ENCODE assay signal across 16 cellular contexts in the genomic region with DNA sequence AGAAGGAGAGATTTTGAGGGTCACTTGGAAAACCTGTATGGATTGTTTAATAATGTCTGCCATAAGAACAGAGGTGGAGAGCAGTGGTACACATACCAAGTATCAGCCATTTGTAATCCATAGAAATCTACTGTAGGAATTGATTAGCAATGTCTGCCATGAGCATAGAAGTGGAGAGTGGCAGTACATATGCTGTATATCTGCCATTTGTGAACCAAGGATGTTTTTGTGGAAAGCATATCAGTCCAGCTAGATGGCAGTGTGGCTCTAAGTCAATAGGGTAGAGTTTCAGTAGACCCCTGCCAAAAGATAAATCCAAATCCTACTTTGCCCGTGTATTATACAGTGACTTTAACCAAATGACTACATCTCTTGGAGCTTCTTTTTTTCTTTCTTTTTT.
DNase-seq lines count a peak whose midpoint lies in the region; ATAC-seq, FAIRE-seq and TF ChIP-seq lines count a peak whose summit lies in the region.
"Had no signal": no experiment of that assay in that cellular context is flagged by ENCODE, and none has a peak within 500 bp of the region (broad histone marks: within the 10 kb centered on the region; RNA-seq: fewer than 3 reads in every experiment).

No MANE protein-coding gene starts in this region.

- no peaks in the 10 kb centered on the region for H3K9me2 ChIP-seq in Loucy (replicated peaks; ENCODE audit: low read depth, low read length)

- H3K4me2 ChIP-seq in Loucy (ENCODE audit: low read depth, low read length, poor library complexity, severe bottlenecking): no peak overlapping the region
- no peak overlapping the region for H3K4me2 ChIP-seq in H1 (ENCODE audit: insufficient read depth in 1 of 2, low read depth in 2 of 2, low read length in 2 of 2)
- H3K4me2 ChIP-seq in osteoblast (ENCODE audit: insufficient read depth, low read length): no peak overlapping the region

- no peak overlapping the region for H2BK12ac ChIP-seq in H1 (ENCODE audit: low read depth, low read length)

- H3K36me3 ChIP-seq in Loucy (ENCODE audit: insufficient read depth, low read length) (no peaks in the 10 kb centered on the region), H1 (ENCODE audit: control insufficient read depth in 2 of 4, insufficient read depth in 4 of 4, low read length in 3 of 4) (no peaks in the 10 kb centered on the region), osteoblast (ENCODE audit: insufficient read depth, low read length) (no peaks in the 10 kb centered on the region)

- no peak overlapping the region for H2BK15ac ChIP-seq in H1 (ENCODE audit: low read length)

- no peak overlapping the region for H4K5ac ChIP-seq in H1 (ENCODE audit: insufficient read length, low read depth, low read length)

- 100% methylated on average over 1 of the region's 1 CpG; no CpG with 5 or more reads in 1 of the 2 experiments for WGBS in H1 (ENCODE audit: extremely low coverage in 1 of 2, insufficient coverage in 1 of 2, insufficient read length in 1 of 2, insufficient replicate concordance in 2 of 2, low coverage in 1 of 2, low lambda C conversion rate in 2 of 2, missing lambda C conversion rate in 1 of 2), 2 experiments

- no peak for FAIRE-seq in H1 (lab: Jason Lieb, UNC)

- CTCF ChIA-PET in H1 (lab: Charles Lee; ENCODE audit: partially characterized antibody): interaction anchor here (0.6 to 2.2 kb wide), 6 partner anchors 40 to 252 kb away, joined by 3 to 7 read pairs (median 4); no protein-coding TSS in a partner anchor

- no peak overlapping the region for H2BK5ac ChIP-seq in H1 (ENCODE audit: low read depth, low read length)

- no peaks in the 10 kb centered on the region for H3F3A ChIP-seq in Loucy (ENCODE audit: low read depth)

- H3K27me3 ChIP-seq in Loucy (ENCODE audit: insufficient read depth, low read length, poor library complexity, severe bottlenecking) (no peaks in the 10 kb centered on the region), H1 (replicated peaks in 1 of 4; ENCODE audit: control insufficient read depth in 3 of 4, extremely low read depth in 1 of 4, insufficient read depth in 3 of 4, low read length in 3 of 4) (peaks cover 0 to 3% (median 0%) of the 10 kb centered on the region in 4 experiments; a peak in 2 of 7 replicates), osteoblast (ENCODE audit: insufficient read depth, low read length) (no peaks in the 10 kb centered on the region)

- H3K18ac ChIP-seq in H1 (ENCODE audit: extremely low read depth, low read length): no peak overlapping the region

- POLR2A ChIA-PET in H1 (lab: Charles Lee; ENCODE audit: partially characterized antibody): no interaction called here

- TF ChIP-seq EP300 in H1 (IDR thresholded peaks at IDR 0.05; ENCODE audit: borderline replicate concordance in 1 of 2, low read depth in 2 of 2, low read length in 2 of 2): no peak

- H4K20me1 ChIP-seq in Loucy (ENCODE audit: insufficient read depth, low read length, poor library complexity, severe bottlenecking): no peaks in the 10 kb centered on the region
- H4K20me1 ChIP-seq in H1 (replicated peaks in 1 of 2; ENCODE audit: control insufficient read depth in 1 of 2, insufficient read depth in 2 of 2, low read length in 2 of 2): no peaks in the 10 kb centered on the region
- H4K20me1 ChIP-seq in osteoblast (ENCODE audit: insufficient read depth, low read length): no peaks in the 10 kb centered on the region

- TF ChIP-seq POLR2A in H1 (IDR thresholded peaks at IDR 0.05; ENCODE audit: control extremely low read depth in 1 of 2, low read depth in 2 of 2, low read length in 2 of 2): no peak

- H3K14ac ChIP-seq in H1 (ENCODE audit: insufficient read length): no peak overlapping the region

- no peak overlapping the region for H3K56ac ChIP-seq in H1 (replicated peaks; ENCODE audit: insufficient read length, low read depth, low read length)

- H3K4me1 ChIP-seq in Loucy (ENCODE audit: insufficient read depth, low read length, poor library complexity, severe bottlenecking) (no peaks in the 10 kb centered on the region), H1 (replicated peaks in 1 of 4; ENCODE audit: control insufficient read depth in 3 of 4, insufficient read depth in 4 of 4, low read length in 3 of 4) (no peaks in the 10 kb centered on the region), osteoblast (ENCODE audit: insufficient read depth, low read length) (no peaks in the 10 kb centered on the region)

- TF ChIP-seq CTCF in Loucy (conservative IDR thresholded peaks at IDR 0.05; ENCODE audit: low read length): peak; percentile 32; the same call in 1 of the 2 replicates
- TF ChIP-seq CTCF in H1 (IDR thresholded peaks at IDR 0.05; ENCODE audit: control extremely low read depth in 1 of 3, insufficient read depth in 1 of 3, low read depth in 1 of 3, low read length in 3 of 3): peak in 2 of 3 experiments; percentile 14 to 24; a peak in 2 of 4 replicates
- TF ChIP-seq CTCF in osteoblast (IDR thresholded peaks at IDR 0.05; ENCODE audit: extremely low read depth, low read depth, low read length): no peak

- no peak overlapping the region for H2BK120ac ChIP-seq in H1 (replicated peaks; ENCODE audit: low read depth, low read length)

- no peak overlapping the region for H2AK5ac ChIP-seq in H1 (ENCODE audit: low read depth, low read length)

- H3K23ac ChIP-seq in H1 (ENCODE audit: insufficient read length): no peak overlapping the region

- peak; percentile 47 to 59 for TF ChIP-seq RAD21 in H1 (IDR thresholded peaks at IDR 0.05 in 1 of 2, conservative IDR thresholded peaks at IDR 0.05 in 1 of 2; ENCODE audit: low read depth in 2 of 2, low read length in 2 of 2)

- H4K91ac ChIP-seq in H1 (replicated peaks; ENCODE audit: insufficient read length, low read length): no peak overlapping the region

- no peaks in the 10 kb centered on the region; the same call in 1 of the 2 replicates for H3K23me2 ChIP-seq in H1 (ENCODE audit: low read depth, low read length)

- H2BK20ac ChIP-seq in H1 (ENCODE audit: low read length): no peak overlapping the region

- H4K8ac ChIP-seq in H1 (ENCODE audit: extremely low read depth, insufficient read depth, low read length): no peak overlapping the region

- H3K79me1 ChIP-seq in H1 (ENCODE audit: low read depth, low read length): no peaks in the 10 kb centered on the region

- H3K27ac ChIP-seq in H1 (ENCODE audit: low read depth, low read length) (no peak overlapping the region), osteoblast (ENCODE audit: low read depth, low read length) (no peak overlapping the region)

- ATAC-seq in GM19324 (IDR thresholded peaks at IDR 0.05; ENCODE audit: low FRiP score, unreplicated experiment): no peak
- ATAC-seq: activated naive CD4-positive, alpha-beta T cell treated with anti-CD3 and anti-CD28 coated beads, Interleukin-2, amount 50 U/mL, for 72 hours; left cardiac atrium; naive thymus-derived CD4-positive, alpha-beta T cell; right cardiac atrium; stimulated activated naive B cell treated with anti-CD40 and anti-IgM and Interleukin-4, amounts not matched to agents 10 μg/mL and 1 μg/mL and 100 μg/mL, for 72 hours had no signal

- no peak overlapping the region for H2AFZ ChIP-seq in Loucy (ENCODE audit: low read length)
- no peak overlapping the region for H2AFZ ChIP-seq in H1 (ENCODE audit: low read length)
- H2AFZ ChIP-seq in osteoblast (ENCODE audit: low read length): no peak overlapping the region

- H3K9me3 ChIP-seq in Loucy (ENCODE audit: insufficient read depth, low read depth, low read length): no peaks in the 10 kb centered on the region
- no peaks in the 10 kb centered on the region for H3K9me3 ChIP-seq in H1 (ENCODE audit: insufficient read depth in 2 of 2, low read depth in 1 of 2, low read length in 1 of 2)
- no peaks in the 10 kb centered on the region for H3K9me3 ChIP-seq in osteoblast (ENCODE audit: low read depth, low read length)

- H3K79me2 ChIP-seq in Loucy (ENCODE audit: insufficient read depth, low read length): no peaks in the 10 kb centered on the region
- H3K79me2 ChIP-seq in H1 (ENCODE audit: control insufficient read depth in 1 of 2, insufficient read depth in 2 of 2, low read length in 2 of 2): no peaks in the 10 kb centered on the region
- H3K79me2 ChIP-seq in osteoblast (ENCODE audit: insufficient read depth, low read length): no peaks in the 10 kb centered on the region

- H3K9ac ChIP-seq in Loucy (ENCODE audit: low read depth, low read length, poor library complexity, severe bottlenecking) (no peak overlapping the region), H1 (replicated peaks in 1 of 4; ENCODE audit: extremely low read depth in 1 of 4, low read depth in 3 of 4, low read length in 3 of 4) (no peak overlapping the region)

- DNase-seq in COR-L47 (lab: John Stamatoyannopoulos, UW) (peak; percentile 50), NCI-H748 (lab: John Stamatoyannopoulos, UW; ENCODE audit: unreplicated experiment) (peak; percentile 68), H1 (ENCODE audit: low read depth in 1 of 2, low spot score in 2 of 2) (no peak), DMS79 (lab: John Stamatoyannopoulos, UW) (no peak), osteoblast (ENCODE audit: insufficient read length, low spot score, missing footprints) (no peak)
- DNase-seq in stimulated activated naive CD4-positive, alpha-beta T cell (lab: John Stamatoyannopoulos, UW): no peak
- DNase-seq: activated T-cell treated with anti-CD3 and anti-CD28 coated beads for 4 hours; head of caudate nucleus; left cardiac atrium; naive thymus-derived CD4-positive, alpha-beta T cell; right cardiac atrium; stimulated activated CD4-positive, alpha-beta T cell treated with anti-CD3 and anti-CD28 coated beads, Interleukin-4, amount 100 ng/mL, for 4 hours; stimulated activated naive B cell treated with anti-CD40 and anti-IgM and Interleukin-4, amounts not matched to agents 10 μg/mL and 1 μg/mL and 100 μg/mL, for 72 hours had no signal

- H3K4me3 ChIP-seq in Loucy (ENCODE audit: low read length, poor library complexity, severe bottlenecking) (no peak overlapping the region), H1 (ENCODE audit: extremely low read depth in 1 of 4, insufficient read depth in 2 of 4, low read depth in 3 of 4, low read length in 4 of 4) (no peak overlapping the region), osteoblast (ENCODE audit: insufficient read depth, low read length) (no peak overlapping the region)

- H3K4ac ChIP-seq in H1 (replicated peaks; ENCODE audit: insufficient read length, low read depth, low read length): no peak overlapping the region

TF ChIP-seq in H1, 55 proteins besides CTCF, POLR2A, EP300 and RAD21 (continues in another document):
- TF ChIP-seq RFX5 (IDR thresholded peaks at IDR 0.05; ENCODE audit: borderline replicate concordance, low read depth, low read length) (no peak), CREB1 (IDR thresholded peaks at IDR 0.05) (no peak), SRF (IDR thresholded peaks at IDR 0.05; ENCODE audit: low read depth, low read length) (no peak), ASH2L (IDR thresholded peaks at IDR 0.05; ENCODE audit: low read length) (no peak), BRCA1 (IDR thresholded peaks at IDR 0.05; ENCODE audit: low read depth, low read length) (no peak), SIRT6 (IDR thresholded peaks at IDR 0.05; ENCODE audit: low read length) (no peak)
- TF ChIP-seq, protein P1, sequence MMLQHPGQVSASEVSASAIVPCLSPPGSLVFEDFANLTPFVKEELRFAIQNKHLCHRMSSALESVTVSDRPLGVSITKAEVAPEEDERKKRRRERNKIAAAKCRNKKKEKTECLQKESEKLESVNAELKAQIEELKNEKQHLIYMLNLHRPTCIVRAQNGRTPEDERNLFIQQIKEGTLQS (IDR thresholded peaks at IDR 0.05; ENCODE audit: insufficient read depth, low read depth, low read length): no peak

Comparison
In these comparisons a context has a peak if more than half of its experiments do, and no peak if none do; other contexts are left out.
1. DNase-seq: peak in COR-L47 (single experiment) and NCI-H748 (single experiment); none in H1 (0 of 2), DMS79 (single experiment), stimulated activated naive CD4-positive, alpha-beta T cell (0 of 6) and osteoblast (single experiment).